8 cellular contexts compared by ENCODE assay signal in the genomic region with DNA sequence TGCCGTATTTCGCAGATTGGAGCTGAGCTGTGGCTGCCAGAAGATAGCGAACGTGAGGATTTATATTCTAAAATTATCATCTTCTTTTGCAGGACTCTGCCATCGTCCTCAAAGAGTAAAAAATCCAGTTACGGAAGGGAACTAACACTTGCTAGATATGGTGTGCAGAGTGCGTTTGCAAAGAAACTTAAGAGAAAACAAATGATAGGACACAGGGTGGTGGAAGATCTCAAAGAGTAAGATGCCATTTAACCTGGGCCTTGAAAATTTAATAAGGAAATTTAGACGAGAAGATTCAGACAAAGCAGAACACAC. TPM values are rescaled to one million over a fixed set of nuclear protein-coding genes. Genes with fewer than 3 reads are reported as not detected.
DNase-seq lines count a peak whose midpoint lies in the region; ATAC-seq and TF ChIP-seq lines count a peak whose summit lies in the region.

No MANE protein-coding gene starts in this region.

- H3K27me3 Mint-ChIP-seq in WTC11 (ENCODE audit: low read depth): no peaks in the 10 kb centered on the region

- H3K27me3 ChIP-seq in esophagus muscularis mucosa (no peaks in the 10 kb centered on the region), sigmoid colon (no peaks in the 10 kb centered on the region)

- peak overlapping the region; percentile 88 to 95 (median 90) for H3K27ac ChIP-seq in esophagus muscularis mucosa (replicated peaks in 1 of 4)
- peak overlapping the region; percentile 89 to 94 (median 91) for H3K27ac ChIP-seq in sigmoid colon

- H3K36me3 Mint-ChIP-seq in WTC11: peaks cover 17% of the 10 kb centered on the region

- intact Hi-C loops in esophagus muscularis mucosa (cut with DNase I): loop anchor here (5.0 kb wide), 1 partner anchor 300 kb away; no protein-coding TSS in a partner anchor
- intact Hi-C loops in sigmoid colon (cut with DNase I): loop anchor here (2.0 to 10.0 kb wide), 6 partner anchors 127 to 467 kb away; partner anchors contain the start of gene AP1AR

- DNase-seq in NB4 (ENCODE audit: low read depth) (no peak), esophagus muscularis mucosa (ENCODE audit: extremely low spot score) (no peak), sigmoid colon (no peak), WTC11 (ENCODE audit: low spot score) (no peak), HK-2 (ENCODE audit: unreplicated experiment) (no peak), NCI-H524 (lab: John Stamatoyannopoulos, UW) (no peak)

- TF ChIP-seq CTCF in NB4 (IDR thresholded peaks at IDR 0.05; ENCODE audit: low read depth, low read length) (no peak), esophagus muscularis mucosa (IDR thresholded peaks at IDR 0.05) (no peak), sigmoid colon (IDR thresholded peaks at IDR 0.05) (no peak), WTC11 (IDR thresholded peaks at IDR 0.05) (no peak)

- WGBS in esophagus muscularis mucosa: 3% methylated on average over 8 of the region's 8 CpGs
- 0% methylated on average over 8 of the region's 8 CpGs for WGBS in sigmoid colon, 2 donors

- POLR2A ChIA-PET in WTC11 (lab: Charles Lee): interaction anchor here (0.5 to 0.6 kb wide), 3 partner anchors 108 to 128 kb away, joined by 4 read pairs; no protein-coding TSS in a partner anchor

- CTCF ChIA-PET in WTC11 (lab: Charles Lee): interaction anchor here (0.5 to 5.8 kb wide), 12 partner anchors 8 to 301 kb away, joined by 3 to 63 read pairs (median 4); no protein-coding TSS in a partner anchor

- no peak overlapping the region for H3K4me3 Mint-ChIP-seq in WTC11

- H3K27ac Mint-ChIP-seq in WTC11: no peak overlapping the region

- H3K4me3 ChIP-seq in NB4 (ENCODE audit: low read depth, low read length) (peak overlapping the region; percentile 98), esophagus muscularis mucosa (peak overlapping the region; percentile 53 to 72 (median 62)), sigmoid colon (peak overlapping the region; percentile 54 to 62 (median 56))

- H3K36me3 ChIP-seq in esophagus muscularis mucosa (no peaks in the 10 kb centered on the region), sigmoid colon (peaks cover 0 to under 1% (median 0%) of the 10 kb centered on the region in 4 donors)

- TF ChIP-seq EP300 in esophagus muscularis mucosa (IDR thresholded peaks at IDR 0.05): no peak
- TF ChIP-seq EP300 in sigmoid colon (IDR thresholded peaks at IDR 0.05): no peak

- no peak for TF ChIP-seq POLR2A in NB4 (IDR thresholded peaks at IDR 0.05; ENCODE audit: extremely low read depth, insufficient read length)
- TF ChIP-seq POLR2A in esophagus muscularis mucosa (IDR thresholded peaks at IDR 0.05; ENCODE audit: low read depth): no peak
- no peak for TF ChIP-seq POLR2A in sigmoid colon (IDR thresholded peaks at IDR 0.05)

- ATAC-seq in GM18873 (IDR thresholded peaks at IDR 0.05; ENCODE audit: low FRiP score, unreplicated experiment) (peak; percentile 1), WTC11 (no peak), GM21528 (IDR thresholded peaks at IDR 0.05; ENCODE audit: low FRiP score, unreplicated experiment) (no peak)

- H3K4me1 Mint-ChIP-seq in WTC11: peaks cover 37% of the 10 kb centered on the region

- no peaks in the 10 kb centered on the region for H3K9me3 ChIP-seq in esophagus muscularis mucosa
- H3K9me3 ChIP-seq in sigmoid colon: no peaks in the 10 kb centered on the region

- H3K4me1 ChIP-seq in esophagus muscularis mucosa (peaks cover 30 to 44% (median 32%) of the 10 kb centered on the region in 4 donors), sigmoid colon (peaks cover 0 to 25% (median 18%) of the 10 kb centered on the region in 4 donors)

- no peaks in the 10 kb centered on the region for H3K9me3 Mint-ChIP-seq in WTC11

TF ChIP-seq in WTC11, 78 proteins besides CTCF, POLR2A, EP300 and RAD21:
- TF ChIP-seq ESRRA (CRISPR knock-in tag; IDR thresholded peaks at IDR 0.05; ENCODE audit: borderline replicate concordance): no peak
- no peak for TF ChIP-seq NFYB (CRISPR knock-in tag; conservative IDR thresholded peaks at IDR 0.05; ENCODE audit: low read depth)
- TF ChIP-seq, protein P1, sequence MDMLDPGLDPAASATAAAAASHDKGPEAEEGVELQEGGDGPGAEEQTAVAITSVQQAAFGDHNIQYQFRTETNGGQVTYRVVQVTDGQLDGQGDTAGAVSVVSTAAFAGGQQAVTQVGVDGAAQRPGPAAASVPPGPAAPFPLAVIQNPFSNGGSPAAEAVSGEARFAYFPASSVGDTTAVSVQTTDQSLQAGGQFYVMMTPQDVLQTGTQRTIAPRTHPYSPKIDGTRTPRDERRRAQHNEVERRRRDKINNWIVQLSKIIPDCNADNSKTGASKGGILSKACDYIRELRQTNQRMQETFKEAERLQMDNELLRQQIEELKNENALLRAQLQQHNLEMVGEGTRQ (CRISPR knock-in tag; IDR thresholded peaks at IDR 0.05): no peak
- no peak for TF ChIP-seq ATF1 (CRISPR knock-in tag; IDR thresholded peaks at IDR 0.05)

RNA-seq across cellular contexts. Expression of gene LARP7, which starts 0.6 kb away (rescaled TPM):
- total RNA-seq in esophagus muscularis mucosa (10 to 100 TPM; 42.3 to 75.6 (median 47.3) TPM), sigmoid colon (10 to 100 TPM; 50.0 to 57.9 (median 52.9) TPM), WTC11 (2021) (37.5 to 46.2 TPM (median 42.3 TPM) in 3 replicates)
- polyA plus RNA-seq in sigmoid colon: 10 to 100 TPM; 35.6 to 57.1 (median 53.2) TPM

RNA-seq across cellular contexts. Expression of gene ZGRF1, which starts 0.8 kb away (rescaled TPM):
- total RNA-seq in esophagus muscularis mucosa (1 to 10 TPM; 1.5 to 10.0 (median 3.7) TPM), sigmoid colon (1 to 10 TPM; 3.6 to 5.3 (median 4.0) TPM), WTC11 (2021) (46.6 to 56.2 TPM (median 47.1 TPM) in 3 replicates)
- polyA plus RNA-seq in sigmoid colon: 1 to 10 TPM in 1 of 3 donors, under 1 TPM in 2; 0.46 to 3.6 (median 0.60) TPM
